In genomic region chr1:153404086-153404635, GRCh38 we compare ENCODE assay signal across 21 cellular contexts. TPM values are rescaled to one million over a fixed set of nuclear protein-coding genes. Genes with fewer than 3 reads are reported as not detected.
"Had no signal": no experiment of that assay in that cellular context is flagged by ENCODE, and none has a peak within 500 bp of the region (broad histone marks: within the 10 kb centered on the region; RNA-seq: fewer than 3 reads in every experiment).

No MANE protein-coding gene starts in this region.

- H3K27me3 ChIP-seq: right atrium auricular region, thyroid gland had no signal

- H3K4me1 ChIP-seq: gastrocnemius medialis, right atrium auricular region, suprapubic skin, thyroid gland had no signal

- H3K36me3 Mint-ChIP-seq: stimulated activated effector memory CD8-positive, alpha-beta T cell treated with anti-CD3 and anti-CD28 coated beads, Interleukin-12 subunit alpha, Interleukin-12 subunit beta, amount 100 ng/mL, for 72 hours; type B pancreatic cell had no signal

- H3K27me3 Mint-ChIP-seq: type B pancreatic cell had no signal

- DNase-seq: cerebellar nuclear complex, thyroid gland had no signal

- H3K36me3 ChIP-seq: gastrocnemius medialis, heart right ventricle, right atrium auricular region, suprapubic skin, thyroid gland had no signal

- H3K4me3 ChIP-seq: gastrocnemius medialis, heart right ventricle, right atrium auricular region, suprapubic skin, thyroid gland had no signal

- H3K9me3 Mint-ChIP-seq: stimulated activated effector memory CD8-positive, alpha-beta T cell treated with anti-CD3 and anti-CD28 coated beads, Interleukin-12 subunit alpha, Interleukin-12 subunit beta, amount 100 ng/mL, for 72 hours; type B pancreatic cell had no signal

- H3K4me3 Mint-ChIP-seq: naive thymus-derived CD4-positive, alpha-beta T cell; nephron progenitor cell; stimulated activated effector memory CD8-positive, alpha-beta T cell treated with anti-CD3 and anti-CD28 coated beads, Interleukin-12 subunit alpha, Interleukin-12 subunit beta, amount 100 ng/mL, for 72 hours; type B pancreatic cell had no signal

- H3K4me1 Mint-ChIP-seq: nephron progenitor cell had no signal

- H3K9me3 ChIP-seq: gastrocnemius medialis, right atrium auricular region, suprapubic skin, thyroid gland had no signal

- H3K27ac Mint-ChIP-seq: naive thymus-derived CD4-positive, alpha-beta T cell; nephron progenitor cell; stimulated activated effector memory CD8-positive, alpha-beta T cell treated with anti-CD3 and anti-CD28 coated beads, Interleukin-12 subunit alpha, Interleukin-12 subunit beta, amount 100 ng/mL, for 72 hours; type B pancreatic cell had no signal

- H3K27ac ChIP-seq: gastrocnemius medialis, right atrium auricular region, suprapubic skin, thyroid gland had no signal

RNA-seq across cellular contexts. Expression of gene S100A7A, which starts 12.2 kb away (rescaled TPM):
- total RNA-seq: dermis microvascular lymphatic vessel endothelial cell; fibroblast of villous mesenchyme; gastrocnemius medialis; heart right ventricle; kidney epithelial cell; left colon; liver; lung microvascular endothelial cell; mesenteric fat pad; mononuclear cell; naive thymus-derived CD4-positive, alpha-beta T cell; osteocyte; pulmonary artery endothelial cell; right atrium auricular region; thyroid gland had no signal
- polyA plus RNA-seq: heart right ventricle; liver; naive thymus-derived CD4-positive, alpha-beta T cell; small intestine had no signal

RNA-seq across cellular contexts. Expression of gene S100A8, which starts 13.3 kb away (rescaled TPM):
- total RNA-seq: dermis microvascular lymphatic vessel endothelial cell, fibroblast of villous mesenchyme, kidney epithelial cell, lung microvascular endothelial cell, osteocyte, pulmonary artery endothelial cell had no signal

RNA-seq across cellular contexts. Expression of gene S100A12, which starts 28.7 kb away (rescaled TPM):
- total RNA-seq: dermis microvascular lymphatic vessel endothelial cell, fibroblast of villous mesenchyme, kidney epithelial cell, lung microvascular endothelial cell, osteocyte, pulmonary artery endothelial cell, suprapubic skin, thyroid gland had no signal
- polyA plus RNA-seq: naive thymus-derived CD4-positive, alpha-beta T cell had no signal

RNA-seq across cellular contexts. Expression of gene S100A9, which starts 46.5 kb away (rescaled TPM):
- total RNA-seq: fibroblast of villous mesenchyme, osteocyte had no signal

RNA-seq across cellular contexts. Expression of gene PGLYRP4, which starts 55.5 kb away (rescaled TPM):
- total RNA-seq: dermis microvascular lymphatic vessel endothelial cell; fibroblast of villous mesenchyme; gastrocnemius medialis; heart right ventricle; left colon; liver; lung microvascular endothelial cell; mesenteric fat pad; mononuclear cell; naive thymus-derived CD4-positive, alpha-beta T cell; osteocyte; pulmonary artery endothelial cell; right atrium auricular region; thyroid gland had no signal
- polyA plus RNA-seq: heart right ventricle; liver; naive thymus-derived CD4-positive, alpha-beta T cell had no signal
